26 cellular contexts compared by ENCODE assay signal in the genomic region with DNA sequence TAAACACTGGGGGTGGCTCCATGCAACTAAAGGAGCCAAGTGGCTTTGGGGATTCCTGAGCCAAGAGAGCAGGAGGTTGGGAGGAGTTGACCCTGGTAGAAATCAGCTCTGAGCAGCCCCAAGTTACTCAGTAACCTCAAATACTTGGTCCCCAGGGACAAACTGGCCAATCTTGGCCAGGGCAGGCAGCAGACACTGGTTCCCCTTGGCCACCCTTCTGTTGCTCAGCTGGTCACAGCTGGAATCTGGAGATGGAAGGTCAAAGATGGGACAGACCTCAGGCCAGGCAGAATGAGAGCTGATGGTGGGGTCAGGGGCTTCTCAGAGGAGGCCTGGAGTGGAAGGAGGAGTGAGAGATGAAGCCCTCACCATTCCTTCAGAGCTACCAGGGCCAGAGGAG. TPM values are rescaled to one million over a fixed set of nuclear protein-coding genes. Genes with fewer than 3 reads are reported as not detected.
A peak's percentile ranks its signal among the peaks of the same experiment; 100 is the strongest.
DNase-seq lines count a peak whose midpoint lies in the region; ATAC-seq, FAIRE-seq and TF ChIP-seq lines count a peak whose summit lies in the region.
"Had no signal": no experiment of that assay in that cellular context is flagged by ENCODE, and none has a peak within 500 bp of the region (broad histone marks: within the 10 kb centered on the region; RNA-seq: fewer than 3 reads in every experiment).

No MANE protein-coding gene starts in this region.

- H2BK5ac ChIP-seq in trophoblast cell (ENCODE audit: low read depth, low read length, poor library complexity): no peak overlapping the region

- H4K91ac ChIP-seq in trophoblast cell (ENCODE audit: low read depth, low read length): peak overlapping the region; percentile 1

- peak overlapping the region; percentile 64 for H2AK5ac ChIP-seq in trophoblast cell (ENCODE audit: low read length)

- peaks cover 4% of the 10 kb centered on the region for H3K79me2 ChIP-seq in trophoblast cell (ENCODE audit: control insufficient read depth, insufficient read depth, low read length, poor library complexity)

- no peaks in the 10 kb centered on the region for H3K9me3 ChIP-seq in kidney (ENCODE audit: control insufficient read depth in 1 of 2, low read length in 2 of 2)
- peaks cover 3% of the 10 kb centered on the region for H3K9me3 ChIP-seq in trophoblast cell (ENCODE audit: insufficient read depth, low read depth, low read length)
- H3K9me3 ChIP-seq: A549, BE2C had no signal

- peak overlapping the region; percentile 46 to 77 for H3K27ac ChIP-seq in kidney (ENCODE audit: low read depth in 2 of 2, low read length in 2 of 2)
- H3K27ac ChIP-seq in trophoblast cell (ENCODE audit: low read depth, low read length): no peak overlapping the region
- H3K27ac ChIP-seq: A549; BLaER1 treated with 17β-estradiol and CSF1 and Interleukin-3, amounts not matched to agents 10 nM and 100 nM had no signal

- no peak overlapping the region for H3K14ac ChIP-seq in trophoblast cell (ENCODE audit: low read length)

- TF ChIP-seq CTCF in GM20000 (IDR thresholded peaks at IDR 0.05; ENCODE audit: extremely low read depth, missing control alignments): no peak
- TF ChIP-seq CTCF in kidney (IDR thresholded peaks at IDR 0.05; ENCODE audit: borderline replicate concordance, extremely low read depth, insufficient read depth): no peak

- H3K4ac ChIP-seq in trophoblast cell (ENCODE audit: low read depth, low read length): no peak overlapping the region

- H3K79me1 ChIP-seq in trophoblast cell (ENCODE audit: low read length): peaks cover 27% of the 10 kb centered on the region

- no peak for ATAC-seq in HG03175 (IDR thresholded peaks at IDR 0.05; ENCODE audit: unreplicated experiment)
- ATAC-seq: A549, GM23338, HCT116 had no signal

- no peak overlapping the region for H3K23ac ChIP-seq in trophoblast cell (ENCODE audit: low read length)

- no peak overlapping the region for H4K12ac ChIP-seq in trophoblast cell (ENCODE audit: low read depth, low read length)

- H4K8ac ChIP-seq in trophoblast cell (ENCODE audit: low read depth, low read length): no peak overlapping the region

- peak overlapping the region; percentile 37 for H2BK120ac ChIP-seq in trophoblast cell (ENCODE audit: insufficient read depth, low read length, poor library complexity)

- H3K9ac ChIP-seq in kidney (ENCODE audit: low read length in 2 of 2) (no peak overlapping the region), trophoblast cell (ENCODE audit: low read length) (no peak overlapping the region)
- H3K9ac ChIP-seq: BLaER1 treated with 17β-estradiol and CSF1 and Interleukin-3, amounts not matched to agents 10 nM and 100 nM had no signal

- H2BK12ac ChIP-seq in trophoblast cell (ENCODE audit: low read length): peak overlapping the region; percentile 87

- FAIRE-seq in kidney (lab: Jason Lieb, UNC): no peak
- FAIRE-seq: A549, D721Med, GM12891, GM19239 had no signal

- no peak overlapping the region for H3K4me2 ChIP-seq in trophoblast cell (ENCODE audit: low read length)
- H3K4me2 ChIP-seq: A549; BLaER1 treated with 17β-estradiol and CSF1 and Interleukin-3, amounts not matched to agents 10 nM and 100 nM; GM23338 had no signal

- H3K4me3 ChIP-seq in kidney (ENCODE audit: low read length in 2 of 2) (no peak overlapping the region), trophoblast cell (ENCODE audit: low read depth, low read length) (no peak overlapping the region)
- H3K4me3 ChIP-seq: A549; BLaER1 treated with 17β-estradiol and CSF1 and Interleukin-3, amounts not matched to agents 10 nM and 100 nM; GM23338 had no signal

- H2AFZ ChIP-seq in trophoblast cell (ENCODE audit: insufficient read depth, low read length, poor library complexity): no peak overlapping the region
- H2AFZ ChIP-seq: GM23338 had no signal

- H3K18ac ChIP-seq in trophoblast cell (ENCODE audit: low read length): no peak overlapping the region

- DNase-seq in GM20000 (ENCODE audit: low spot score): peak; percentile 10
- no peak for DNase-seq in kidney
- no peak for DNase-seq in trophoblast cell
- no peak for DNase-seq in germinal center (ENCODE audit: low spot score)
- DNase-seq in NCI-H526 (lab: John Stamatoyannopoulos, UW): no peak
- DNase-seq in NK-92 treated with Interleukin-12 subunit alpha and Interleukin-12 subunit beta, amount 100 ng/mL, for 24 hours (lab: John Stamatoyannopoulos, UW): no peak
- DNase-seq: 8988T; ACHN; AML-193; BE2C; CD4-positive, alpha-beta T cell; CD8-positive, alpha-beta memory T cell; DMS 273 treated with DMSO at 0.1 percent for 48 hours; DMS79; GF-D8; H9 had no signal

- H3K36me3 ChIP-seq in kidney (ENCODE audit: control insufficient read depth in 1 of 2, insufficient read depth in 2 of 2, low read length in 2 of 2) (no peaks in the 10 kb centered on the region), trophoblast cell (ENCODE audit: control insufficient read depth in 1 of 2, insufficient read depth in 2 of 2, low read length in 2 of 2) (no peaks in the 10 kb centered on the region)
- H3K36me3 ChIP-seq: BE2C; BLaER1 treated with 17β-estradiol and CSF1 and Interleukin-3, amounts not matched to agents 10 nM and 100 nM had no signal

- intact Hi-C loops in kidney (cut with DNase I): no loop called here

- no peaks in the 10 kb centered on the region for H3K27me3 ChIP-seq in trophoblast cell (ENCODE audit: insufficient read depth, low read length)
- H3K27me3 ChIP-seq: BE2C had no signal

- H3K4me1 ChIP-seq in kidney (ENCODE audit: control insufficient read depth in 1 of 2, insufficient read depth in 1 of 2, low read depth in 1 of 2, low read length in 2 of 2): peaks cover 13 to 15% of the 10 kb centered on the region in 2 donors
- H3K4me1 ChIP-seq in trophoblast cell (ENCODE audit: control insufficient read depth in 1 of 2, insufficient read depth in 2 of 2, low read length in 2 of 2): peaks cover 28% of the 10 kb centered on the region in 2 experiments

RNA-seq across cellular contexts. Expression of gene RHBG, which starts 3.3 kb away (rescaled TPM):
- total RNA-seq in kidney: 4.2 TPM
- polyA plus RNA-seq in kidney (ENCODE audit: insufficient read depth, low read depth, low replicate concordance): 61.9 TPM
- 9.3 and 10.1 TPM in 2 replicates for polyA plus RNA-seq in trophoblast cell (2013)
- total RNA-seq: CD4-positive, alpha-beta T cell; CD8-positive, alpha-beta memory T cell had no signal
- polyA plus RNA-seq: CD14-positive monocyte; CD8-positive, alpha-beta memory T cell had no signal

RNA-seq across cellular contexts. Expression of gene TSACC, which starts 27.4 kb away (rescaled TPM):
- total RNA-seq in kidney: not detected
- 1.1 TPM for polyA plus RNA-seq in kidney (ENCODE audit: insufficient read depth, low read depth, low replicate concordance)
- 1.2 and 1.3 TPM in 2 replicates for polyA plus RNA-seq in trophoblast cell (2013)
- total RNA-seq: CD4-positive, alpha-beta T cell; G401 had no signal

RNA-seq across cellular contexts. Expression of gene CCT3, which starts 27.7 kb away (rescaled TPM):
- total RNA-seq in kidney: 149 TPM
- polyA plus RNA-seq in kidney (ENCODE audit: insufficient read depth, low read depth, low replicate concordance): 181 TPM
- 206 and 207 TPM in 2 replicates for polyA plus RNA-seq in trophoblast cell (2013)
